In the genomic region with DNA sequence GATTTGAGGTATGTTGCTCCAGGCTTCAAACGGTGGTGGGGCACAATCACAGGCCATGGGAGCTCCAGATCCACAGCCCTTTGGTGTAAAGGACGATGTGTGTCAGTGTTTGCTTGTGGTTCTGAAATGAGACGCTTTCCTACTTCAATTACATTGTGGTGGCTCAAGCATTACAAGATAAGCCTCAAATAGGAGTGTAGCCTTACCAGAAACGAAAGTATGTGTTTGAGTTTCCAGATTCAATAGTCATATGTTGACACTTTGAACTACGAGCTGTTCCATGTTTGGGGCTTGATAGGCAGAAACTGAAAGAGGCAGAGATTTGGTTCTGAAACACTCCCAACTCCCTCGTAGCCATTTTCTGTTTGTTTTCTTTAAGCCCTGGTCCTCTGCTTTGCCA, we compare ENCODE assay signal across 9 cellular contexts.
DNase-seq lines count a peak whose midpoint lies in the region; ATAC-seq and TF ChIP-seq lines count a peak whose summit lies in the region.
"Had no signal": no experiment of that assay in that cellular context is flagged by ENCODE, and none has a peak within 500 bp of the region (broad histone marks: within the 10 kb centered on the region; RNA-seq: fewer than 3 reads in every experiment).

No MANE protein-coding gene starts in this region.

- no peak overlapping the region for H3K4me3 ChIP-seq in spleen
- H3K4me3 ChIP-seq: cardiac muscle cell had no signal

- intact Hi-C loops in spleen (cut with DNase I; ENCODE audit: low total_unique reads): no loop called here

- DNase-seq in activated T-cell treated with anti-CD3 and anti-CD28 coated beads, Interleukin-2, amount 50 U/mL, for 24 hours: no peak
- DNase-seq in activated T-cell treated with anti-CD3 and anti-CD28 coated beads for 4 hours: no peak
- peak; percentile 41 for DNase-seq in RPMI7951 (ENCODE audit: low read depth)
- peak; percentile 10 for DNase-seq in stimulated activated naive CD8-positive, alpha-beta T cell treated with anti-CD3 and anti-CD28 coated beads, Interleukin-15, Interleukin-2, amounts not matched to agents 100 U/mL and 50 U/mL, for 24 hours
- DNase-seq in HFFc6: no peak
- DNase-seq in spleen: no peak
- no peak for DNase-seq in OCI-M2 (lab: John Stamatoyannopoulos, UW; ENCODE audit: unreplicated experiment)

- TF ChIP-seq POLR2A in spleen (IDR thresholded peaks at IDR 0.05): no peak

- H3K36me3 ChIP-seq in spleen: no peaks in the 10 kb centered on the region
- H3K36me3 ChIP-seq: cardiac muscle cell had no signal

- H3K9me3 ChIP-seq in spleen: no peaks in the 10 kb centered on the region

- 34 to 65% (median 42%) methylated on average over 6 of the region's 6 CpGs for WGBS in spleen, 5 donors

- no peak overlapping the region for H3K27ac ChIP-seq in spleen
- H3K27ac ChIP-seq: cardiac muscle cell had no signal

- peak overlapping the region; percentile 31 for H3K27ac Mint-ChIP-seq in activated T-cell treated with anti-CD3 and anti-CD28 coated beads, Interleukin-2, amount 50 U/mL, for 24 hours
- H3K27ac Mint-ChIP-seq in HFFc6: no peak overlapping the region

- H3K36me3 Mint-ChIP-seq in activated T-cell treated with anti-CD3 and anti-CD28 coated beads, Interleukin-2, amount 50 U/mL, for 24 hours (ENCODE audit: low read depth): no peaks in the 10 kb centered on the region
- H3K36me3 Mint-ChIP-seq in HFFc6 (ENCODE audit: low read depth): no peaks in the 10 kb centered on the region

- TF ChIP-seq CTCF in HFFc6 (IDR thresholded peaks at IDR 0.05): no peak
- no peak for TF ChIP-seq CTCF in spleen (IDR thresholded peaks at IDR 0.05 in 8 of 11, conservative IDR thresholded peaks at IDR 0.05 in 3 of 11)

- H3K27me3 ChIP-seq in spleen (replicated peaks in 1 of 7): peaks cover 0 to 3% (median 0%) of the 10 kb centered on the region in 7 donors
- H3K27me3 ChIP-seq: cardiac muscle cell had no signal

- H3K9me3 Mint-ChIP-seq in activated T-cell treated with anti-CD3 and anti-CD28 coated beads, Interleukin-2, amount 50 U/mL, for 24 hours: no peaks in the 10 kb centered on the region
- no peaks in the 10 kb centered on the region for H3K9me3 Mint-ChIP-seq in HFFc6

- H3K4me1 Mint-ChIP-seq in activated T-cell treated with anti-CD3 and anti-CD28 coated beads, Interleukin-2, amount 50 U/mL, for 24 hours (ENCODE audit: low read depth): peaks cover 12% of the 10 kb centered on the region
- H3K4me1 Mint-ChIP-seq in HFFc6 (ENCODE audit: low read depth): no peaks in the 10 kb centered on the region; the same call in 1 of the 2 replicates

- H3K4me3 Mint-ChIP-seq in activated T-cell treated with anti-CD3 and anti-CD28 coated beads, Interleukin-2, amount 50 U/mL, for 24 hours: no peak overlapping the region
- H3K4me3 Mint-ChIP-seq in HFFc6: no peak overlapping the region

- H3K27me3 Mint-ChIP-seq in activated T-cell treated with anti-CD3 and anti-CD28 coated beads, Interleukin-2, amount 50 U/mL, for 24 hours: peaks cover 82% of the 10 kb centered on the region
- peaks cover 14% of the 10 kb centered on the region for H3K27me3 Mint-ChIP-seq in HFFc6 (ENCODE audit: insufficient read depth)

- peak; percentile 98 for ATAC-seq in HG02852 (IDR thresholded peaks at IDR 0.05; ENCODE audit: unreplicated experiment)
- peak; percentile 94 for ATAC-seq in stimulated activated naive CD8-positive, alpha-beta T cell treated with anti-CD3 and anti-CD28 coated beads, Interleukin-15, Interleukin-2, amounts not matched to agents 100 U/mL and 50 U/mL, for 24 hours

- H3K4me1 ChIP-seq in spleen: no peaks in the 10 kb centered on the region

Comparison
In these comparisons a context has a peak if more than half of its experiments do, and no peak if none do; other contexts are left out.
1. DNase-seq: peak in RPMI7951 (single experiment) and stimulated activated naive CD8-positive, alpha-beta T cell treated with anti-CD3 and anti-CD28 coated beads, Interleukin-15, Interleukin-2, amounts not matched to agents 100 U/mL and 50 U/mL, for 24 hours (single experiment); none in activated T-cell treated with anti-CD3 and anti-CD28 coated beads, Interleukin-2, amount 50 U/mL, for 24 hours (single experiment), activated T-cell treated with anti-CD3 and anti-CD28 coated beads for 4 hours (single experiment), HFFc6 (single experiment), spleen (single experiment) and OCI-M2 (single experiment).